8 cellular contexts compared by ENCODE assay signal in genomic region chr14:68663385-68664076, GRCh38.
DNase-seq lines count a peak whose midpoint lies in the region; ATAC-seq lines count a peak whose summit lies in the region.

No MANE protein-coding gene starts in this region.

- H3K36me3 Mint-ChIP-seq in T-cell: no peaks in the 10 kb centered on the region

- peak overlapping the region; percentile 87 to 90 for H3K27ac Mint-ChIP-seq in T-cell

- H3K9me3 Mint-ChIP-seq in T-cell: no peaks in the 10 kb centered on the region

- POLR2A ChIA-PET in T-cell (lab: Charles Lee): interaction anchor here (0.6 to 1.0 kb wide), 3 partner anchors 19 to 82 kb away, joined by 3 to 8 read pairs (median 3); no protein-coding TSS in a partner anchor

- H3K4me1 Mint-ChIP-seq in T-cell: peaks cover 40 to 44% (median 43%) of the 10 kb centered on the region in 3 donors

- peak; percentile 51 for DNase-seq in EH (ENCODE audit: low read depth)
- no peak for DNase-seq in T-cell
- DNase-seq in fibroblast of peridontal ligament (ENCODE audit: extremely low read depth): peak; percentile 79
- DNase-seq in stimulated activated CD8-positive, alpha-beta memory T cell treated with anti-CD3 and anti-CD28 coated beads, Interleukin-7, amount 100 ng/mL, for 48 hours (ENCODE audit: extremely low read depth in 1 of 2, low read depth in 1 of 2): peak; percentile 20 to 61
- no peak for DNase-seq in glomerular visceral epithelial cell (ENCODE audit: extremely low spot score)
- DNase-seq in anterior cingulate cortex (lab: John Stamatoyannopoulos, UW): no peak
- no peak for DNase-seq in AG08396 (ENCODE audit: low spot score)

- CTCF ChIA-PET in T-cell (lab: Charles Lee): interaction anchor here (0.6 to 2.3 kb wide), 4 partner anchors 22 to 397 kb away, joined by 3 to 12 read pairs (median 4); no protein-coding TSS in a partner anchor

- H3K4me3 Mint-ChIP-seq in T-cell: peak overlapping the region; percentile 58 to 84 (median 77)

- no peaks in the 10 kb centered on the region for H3K27me3 Mint-ChIP-seq in T-cell

- peak; percentile 63 for ATAC-seq in GM21576 (IDR thresholded peaks at IDR 0.05; ENCODE audit: unreplicated experiment)
- peak; percentile 35 to 60 (median 56) for ATAC-seq in T-cell (replicated peaks in 1 of 4)

Comparison
In these comparisons a context has a peak if more than half of its experiments do, and no peak if none do; other contexts are left out.
1. DNase-seq: peak in EH (single experiment), fibroblast of peridontal ligament (single experiment) and stimulated activated CD8-positive, alpha-beta memory T cell treated with anti-CD3 and anti-CD28 coated beads, Interleukin-7, amount 100 ng/mL, for 48 hours (2 of 2); none in T-cell (0 of 34), glomerular visceral epithelial cell (single experiment), anterior cingulate cortex (0 of 58) and AG08396 (single experiment).